In the genomic region with DNA sequence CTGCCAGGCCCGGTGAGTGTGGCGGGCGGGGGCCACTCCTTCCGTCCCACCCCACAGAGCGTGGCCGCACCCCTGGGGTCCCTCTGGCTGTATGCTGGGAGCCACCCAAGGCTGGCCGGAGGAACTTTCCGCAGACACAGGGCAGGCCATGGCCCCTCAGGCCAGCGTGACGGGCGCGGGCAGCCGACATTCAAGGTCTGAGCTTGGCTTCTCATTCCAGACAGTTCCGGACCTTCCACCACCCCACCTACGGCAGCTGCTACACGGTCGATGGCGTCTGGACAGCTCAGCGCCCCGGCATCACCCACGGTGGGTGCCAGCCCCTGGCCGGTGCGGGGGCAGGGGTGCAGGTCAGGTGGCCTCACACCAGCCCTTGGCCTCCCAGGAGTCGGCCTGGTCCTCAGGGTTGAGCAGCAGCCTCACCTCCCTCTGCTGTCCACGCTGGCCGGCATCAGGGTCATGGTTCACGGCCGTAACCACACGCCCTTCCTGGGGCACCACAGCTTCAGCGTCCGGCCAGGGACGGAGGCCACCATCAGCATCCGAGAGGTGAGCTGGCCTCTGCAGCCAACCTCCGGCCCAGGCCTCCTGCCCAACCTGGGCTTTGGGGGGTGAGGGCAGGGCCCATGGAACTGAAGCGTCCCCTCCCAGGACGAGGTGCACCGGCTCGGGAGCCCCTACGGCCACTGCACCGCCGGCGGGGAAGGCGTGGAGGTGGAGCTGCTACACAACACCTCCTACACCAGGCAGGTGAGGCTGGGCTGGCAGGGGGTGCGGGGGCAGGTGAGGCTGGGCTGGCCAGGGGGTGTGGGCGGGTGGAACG, we compare ENCODE assay signal across 1 cellular context.
TF ChIP-seq lines count a peak whose summit lies in the region.

No MANE protein-coding gene starts in this region.

TF ChIP-seq in HepG2, 621 proteins besides CTCF, POLR2A, EP300 and RAD21 (continued from another document and continues in another):
- TF ChIP-seq, protein P1, sequence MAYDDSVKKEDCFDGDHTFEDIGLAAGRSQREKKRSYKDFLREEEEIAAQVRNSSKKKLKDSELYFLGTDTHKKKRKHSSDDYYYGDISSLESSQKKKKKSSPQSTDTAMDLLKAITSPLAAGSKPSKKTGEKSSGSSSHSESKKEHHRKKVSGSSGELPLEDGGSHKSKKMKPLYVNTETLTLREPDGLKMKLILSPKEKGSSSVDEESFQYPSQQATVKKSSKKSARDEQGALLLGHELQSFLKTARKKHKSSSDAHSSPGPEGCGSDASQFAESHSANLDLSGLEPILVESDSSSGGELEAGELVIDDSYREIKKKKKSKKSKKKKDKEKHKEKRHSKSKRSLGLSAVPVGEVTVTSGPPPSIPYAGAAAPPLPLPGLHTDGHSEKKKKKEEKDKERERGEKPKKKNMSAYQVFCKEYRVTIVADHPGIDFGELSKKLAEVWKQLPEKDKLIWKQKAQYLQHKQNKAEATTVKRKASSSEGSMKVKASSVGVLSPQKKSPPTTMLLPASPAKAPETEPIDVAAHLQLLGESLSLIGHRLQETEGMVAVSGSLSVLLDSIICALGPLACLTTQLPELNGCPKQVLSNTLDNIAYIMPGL (CRISPR knock-in tag; IDR thresholded peaks at IDR 0.05; ENCODE audit: borderline replicate concordance in 1 of 2, low read depth in 1 of 2): peak in 1 of 2 experiments; percentile 62; a peak in 1 of 4 replicates
- TF ChIP-seq PHF20 (CRISPR knock-in tag; IDR thresholded peaks at IDR 0.05) (peak; percentile 18; the same call in 1 of the 2 replicates), ZNF644 (CRISPR knock-in tag; IDR thresholded peaks at IDR 0.05; ENCODE audit: low read depth) (no peak), ZNF724P (CRISPR knock-in tag; IDR thresholded peaks at IDR 0.05; ENCODE audit: borderline replicate concordance) (0 out of 2 replicates have a peak, but pooled peaks have one; percentile 57), GABPA (IDR thresholded peaks at IDR 0.05; ENCODE audit: low read depth, low read length) (no peak), GABPA (CRISPR knock-in tag; IDR thresholded peaks at IDR 0.05; ENCODE audit: low read depth) (peak; percentile 60), ZNF709 (CRISPR knock-in tag; IDR thresholded peaks at IDR 0.05) (0 out of 2 replicates have a peak, but pooled peaks have one; percentile 59), ZBTB20 (CRISPR knock-in tag; IDR thresholded peaks at IDR 0.05; ENCODE audit: borderline replicate concordance, low read depth) (no peak), SCMH1 (CRISPR knock-in tag; IDR thresholded peaks at IDR 0.05; ENCODE audit: borderline replicate concordance) (no peak), SOX13 (IDR thresholded peaks at IDR 0.05) (no peak), SOX13 (CRISPR knock-in tag; conservative IDR thresholded peaks at IDR 0.05 in 1 of 2, IDR thresholded peaks at IDR 0.05 in 1 of 2) (0 out of 4 replicates have a peak, but pooled peaks of 1 of the 2 experiments have one; percentile 13), KMT2B (CRISPR knock-in tag; IDR thresholded peaks at IDR 0.05) (no peak), FOXA3 (CRISPR knock-in tag; IDR thresholded peaks at IDR 0.05) (peak; percentile 24; the same call in 1 of the 2 replicates), RXRB (CRISPR knock-in tag; IDR thresholded peaks at IDR 0.05; ENCODE audit: borderline replicate concordance) (peak; percentile 63; the same call in 1 of the 2 replicates), CEBPG (CRISPR knock-in tag; IDR thresholded peaks at IDR 0.05) (no peak), ZNF331 (CRISPR knock-in tag; IDR thresholded peaks at IDR 0.05) (peak; percentile 58; the same call in 1 of the 2 replicates), RCOR2 (CRISPR knock-in tag; IDR thresholded peaks at IDR 0.05) (peak; percentile 57; the same call in 1 of the 2 replicates), ZNF451 (CRISPR knock-in tag; IDR thresholded peaks at IDR 0.05) (peak; percentile 42; the same call in 1 of the 2 replicates), RARA (CRISPR knock-in tag; IDR thresholded peaks at IDR 0.05) (peak; percentile 42; the same call in 1 of the 2 replicates), ZNF343 (CRISPR knock-in tag; IDR thresholded peaks at IDR 0.05) (0 out of 2 replicates have a peak, but pooled peaks have one; percentile 74), PAX8 (CRISPR knock-in tag; IDR thresholded peaks at IDR 0.05; ENCODE audit: borderline replicate concordance) (0 out of 2 replicates have a peak, but pooled peaks have one; percentile 65), ZNF605 (CRISPR knock-in tag; IDR thresholded peaks at IDR 0.05) (peak; percentile 49; the same call in 1 of the 2 replicates), ZMAT3 (CRISPR knock-in tag; conservative IDR thresholded peaks at IDR 0.05) (peak; percentile 64; the same call in 1 of the 2 replicates), ZNF607 (CRISPR knock-in tag; IDR thresholded peaks at IDR 0.05; ENCODE audit: borderline replicate concordance) (peak; percentile 51; the same call in 1 of the 2 replicates), SALL1 (CRISPR knock-in tag; IDR thresholded peaks at IDR 0.05) (peak; percentile 61), NFYB (CRISPR knock-in tag; IDR thresholded peaks at IDR 0.05) (no peak), RBFOX2 (IDR thresholded peaks at IDR 0.05; ENCODE audit: low read depth, low read length) (no peak), ZNF660 (CRISPR knock-in tag; IDR thresholded peaks at IDR 0.05; ENCODE audit: borderline replicate concordance, low read depth) (no peak), ZNF768 (CRISPR knock-in tag; IDR thresholded peaks at IDR 0.05) (peak; percentile 81)
- TF ChIP-seq, protein P2, sequence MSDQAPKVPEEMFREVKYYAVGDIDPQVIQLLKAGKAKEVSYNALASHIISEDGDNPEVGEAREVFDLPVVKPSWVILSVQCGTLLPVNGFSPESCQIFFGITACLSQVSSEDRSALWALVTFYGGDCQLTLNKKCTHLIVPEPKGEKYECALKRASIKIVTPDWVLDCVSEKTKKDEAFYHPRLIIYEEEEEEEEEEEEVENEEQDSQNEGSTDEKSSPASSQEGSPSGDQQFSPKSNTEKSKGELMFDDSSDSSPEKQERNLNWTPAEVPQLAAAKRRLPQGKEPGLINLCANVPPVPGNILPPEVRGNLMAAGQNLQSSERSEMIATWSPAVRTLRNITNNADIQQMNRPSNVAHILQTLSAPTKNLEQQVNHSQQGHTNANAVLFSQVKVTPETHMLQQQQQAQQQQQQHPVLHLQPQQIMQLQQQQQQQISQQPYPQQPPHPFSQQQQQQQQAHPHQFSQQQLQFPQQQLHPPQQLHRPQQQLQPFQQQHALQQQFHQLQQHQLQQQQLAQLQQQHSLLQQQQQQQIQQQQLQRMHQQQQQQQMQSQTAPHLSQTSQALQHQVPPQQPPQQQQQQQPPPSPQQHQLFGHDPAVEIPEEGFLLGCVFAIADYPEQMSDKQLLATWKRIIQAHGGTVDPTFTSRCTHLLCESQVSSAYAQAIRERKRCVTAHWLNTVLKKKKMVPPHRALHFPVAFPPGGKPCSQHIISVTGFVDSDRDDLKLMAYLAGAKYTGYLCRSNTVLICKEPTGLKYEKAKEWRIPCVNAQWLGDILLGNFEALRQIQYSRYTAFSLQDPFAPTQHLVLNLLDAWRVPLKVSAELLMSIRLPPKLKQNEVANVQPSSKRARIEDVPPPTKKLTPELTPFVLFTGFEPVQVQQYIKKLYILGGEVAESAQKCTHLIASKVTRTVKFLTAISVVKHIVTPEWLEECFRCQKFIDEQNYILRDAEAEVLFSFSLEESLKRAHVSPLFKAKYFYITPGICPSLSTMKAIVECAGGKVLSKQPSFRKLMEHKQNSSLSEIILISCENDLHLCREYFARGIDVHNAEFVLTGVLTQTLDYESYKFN (CRISPR knock-in tag; conservative IDR thresholded peaks at IDR 0.05): peak; percentile 81
- TF ChIP-seq, protein P3, sequence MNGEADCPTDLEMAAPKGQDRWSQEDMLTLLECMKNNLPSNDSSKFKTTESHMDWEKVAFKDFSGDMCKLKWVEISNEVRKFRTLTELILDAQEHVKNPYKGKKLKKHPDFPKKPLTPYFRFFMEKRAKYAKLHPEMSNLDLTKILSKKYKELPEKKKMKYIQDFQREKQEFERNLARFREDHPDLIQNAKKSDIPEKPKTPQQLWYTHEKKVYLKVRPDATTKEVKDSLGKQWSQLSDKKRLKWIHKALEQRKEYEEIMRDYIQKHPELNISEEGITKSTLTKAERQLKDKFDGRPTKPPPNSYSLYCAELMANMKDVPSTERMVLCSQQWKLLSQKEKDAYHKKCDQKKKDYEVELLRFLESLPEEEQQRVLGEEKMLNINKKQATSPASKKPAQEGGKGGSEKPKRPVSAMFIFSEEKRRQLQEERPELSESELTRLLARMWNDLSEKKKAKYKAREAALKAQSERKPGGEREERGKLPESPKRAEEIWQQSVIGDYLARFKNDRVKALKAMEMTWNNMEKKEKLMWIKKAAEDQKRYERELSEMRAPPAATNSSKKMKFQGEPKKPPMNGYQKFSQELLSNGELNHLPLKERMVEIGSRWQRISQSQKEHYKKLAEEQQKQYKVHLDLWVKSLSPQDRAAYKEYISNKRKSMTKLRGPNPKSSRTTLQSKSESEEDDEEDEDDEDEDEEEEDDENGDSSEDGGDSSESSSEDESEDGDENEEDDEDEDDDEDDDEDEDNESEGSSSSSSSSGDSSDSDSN (CRISPR knock-in tag; IDR thresholded peaks at IDR 0.05): peak; percentile 97
- TF ChIP-seq, protein P4, sequence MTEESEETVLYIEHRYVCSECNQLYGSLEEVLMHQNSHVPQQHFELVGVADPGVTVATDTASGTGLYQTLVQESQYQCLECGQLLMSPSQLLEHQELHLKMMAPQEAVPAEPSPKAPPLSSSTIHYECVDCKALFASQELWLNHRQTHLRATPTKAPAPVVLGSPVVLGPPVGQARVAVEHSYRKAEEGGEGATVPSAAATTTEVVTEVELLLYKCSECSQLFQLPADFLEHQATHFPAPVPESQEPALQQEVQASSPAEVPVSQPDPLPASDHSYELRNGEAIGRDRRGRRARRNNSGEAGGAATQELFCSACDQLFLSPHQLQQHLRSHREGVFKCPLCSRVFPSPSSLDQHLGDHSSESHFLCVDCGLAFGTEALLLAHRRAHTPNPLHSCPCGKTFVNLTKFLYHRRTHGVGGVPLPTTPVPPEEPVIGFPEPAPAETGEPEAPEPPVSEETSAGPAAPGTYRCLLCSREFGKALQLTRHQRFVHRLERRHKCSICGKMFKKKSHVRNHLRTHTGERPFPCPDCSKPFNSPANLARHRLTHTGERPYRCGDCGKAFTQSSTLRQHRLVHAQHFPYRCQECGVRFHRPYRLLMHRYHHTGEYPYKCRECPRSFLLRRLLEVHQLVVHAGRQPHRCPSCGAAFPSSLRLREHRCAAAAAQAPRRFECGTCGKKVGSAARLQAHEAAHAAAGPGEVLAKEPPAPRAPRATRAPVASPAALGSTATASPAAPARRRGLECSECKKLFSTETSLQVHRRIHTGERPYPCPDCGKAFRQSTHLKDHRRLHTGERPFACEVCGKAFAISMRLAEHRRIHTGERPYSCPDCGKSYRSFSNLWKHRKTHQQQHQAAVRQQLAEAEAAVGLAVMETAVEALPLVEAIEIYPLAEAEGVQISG (CRISPR knock-in tag; IDR thresholded peaks at IDR 0.05): peak; percentile 82
- TF ChIP-seq, protein P5, sequence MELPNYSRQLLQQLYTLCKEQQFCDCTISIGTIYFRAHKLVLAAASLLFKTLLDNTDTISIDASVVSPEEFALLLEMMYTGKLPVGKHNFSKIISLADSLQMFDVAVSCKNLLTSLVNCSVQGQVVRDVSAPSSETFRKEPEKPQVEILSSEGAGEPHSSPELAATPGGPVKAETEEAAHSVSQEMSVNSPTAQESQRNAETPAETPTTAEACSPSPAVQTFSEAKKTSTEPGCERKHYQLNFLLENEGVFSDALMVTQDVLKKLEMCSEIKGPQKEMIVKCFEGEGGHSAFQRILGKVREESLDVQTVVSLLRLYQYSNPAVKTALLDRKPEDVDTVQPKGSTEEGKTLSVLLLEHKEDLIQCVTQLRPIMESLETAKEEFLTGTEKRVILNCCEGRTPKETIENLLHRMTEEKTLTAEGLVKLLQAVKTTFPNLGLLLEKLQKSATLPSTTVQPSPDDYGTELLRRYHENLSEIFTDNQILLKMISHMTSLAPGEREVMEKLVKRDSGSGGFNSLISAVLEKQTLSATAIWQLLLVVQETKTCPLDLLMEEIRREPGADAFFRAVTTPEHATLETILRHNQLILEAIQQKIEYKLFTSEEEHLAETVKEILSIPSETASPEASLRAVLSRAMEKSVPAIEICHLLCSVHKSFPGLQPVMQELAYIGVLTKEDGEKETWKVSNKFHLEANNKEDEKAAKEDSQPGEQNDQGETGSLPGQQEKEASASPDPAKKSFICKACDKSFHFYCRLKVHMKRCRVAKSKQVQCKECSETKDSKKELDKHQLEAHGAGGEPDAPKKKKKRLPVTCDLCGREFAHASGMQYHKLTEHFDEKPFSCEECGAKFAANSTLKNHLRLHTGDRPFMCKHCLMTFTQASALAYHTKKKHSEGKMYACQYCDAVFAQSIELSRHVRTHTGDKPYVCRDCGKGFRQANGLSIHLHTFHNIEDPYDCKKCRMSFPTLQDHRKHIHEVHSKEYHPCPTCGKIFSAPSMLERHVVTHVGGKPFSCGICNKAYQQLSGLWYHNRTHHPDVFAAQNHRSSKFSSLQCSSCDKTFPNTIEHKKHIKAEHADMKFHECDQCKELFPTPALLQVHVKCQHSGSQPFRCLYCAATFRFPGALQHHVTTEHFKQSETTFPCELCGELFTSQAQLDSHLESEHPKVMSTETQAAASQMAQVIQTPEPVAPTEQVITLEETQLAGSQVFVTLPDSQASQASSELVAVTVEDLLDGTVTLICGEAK (IDR thresholded peaks at IDR 0.05): no peak
- TF ChIP-seq, protein P5 (CRISPR knock-in tag; IDR thresholded peaks at IDR 0.05): 0 out of 2 replicates have a peak, but pooled peaks have one; percentile 20
